8 cellular contexts compared by ENCODE assay signal in the genomic region with DNA sequence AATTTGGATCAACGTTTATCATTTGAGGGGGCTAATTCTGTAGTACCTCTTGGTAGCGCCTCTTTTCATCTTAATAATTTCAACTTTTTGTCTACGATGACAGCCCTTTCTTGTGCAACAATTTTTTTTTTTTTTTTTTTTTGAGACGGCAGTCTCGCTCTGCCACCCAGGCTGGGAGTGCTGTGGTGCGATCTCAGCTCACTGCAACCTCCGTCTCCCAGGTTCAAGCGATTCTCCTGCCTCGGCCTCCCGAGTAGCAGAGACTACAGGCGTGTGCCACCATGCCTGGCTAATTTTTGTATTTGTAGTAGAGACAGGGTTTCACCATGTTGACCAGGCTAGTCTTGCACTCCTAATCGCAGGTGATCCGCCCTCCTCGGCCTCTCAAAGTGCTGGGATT. TPM values are rescaled to one million over a fixed set of nuclear protein-coding genes. Genes with fewer than 3 reads are reported as not detected.
DNase-seq lines count a peak whose midpoint lies in the region; ATAC-seq, FAIRE-seq and TF ChIP-seq lines count a peak whose summit lies in the region.
"Not testable (repeated sequence)": the region's sequence is repeated elsewhere in the genome, so short reads cannot be mapped to it uniquely, and the experiment has no call there.

No MANE protein-coding gene starts in this region.

- peak overlapping the region; percentile 77 for H3K4me2 ChIP-seq in GM23338

- peak; percentile 10; the same call in 2 of the 3 replicates for ATAC-seq in GM23338

- not testable (repeated sequence) for H3K9me3 Mint-ChIP-seq in GM23338; activated CD4-positive, alpha-beta memory T cell treated with anti-CD3 and anti-CD28 coated beads for 36 hours

- not testable (repeated sequence) for DNase-seq in GM23338 (ENCODE audit: low spot score); bronchial epithelial cell (ENCODE audit: low read depth); cardiac muscle cell (ENCODE audit: low read depth in 1 of 2, low spot score in 1 of 2)
- DNase-seq in NOMO-1 treated with DMSO at 0.1 percent for 48 hours (lab: John Stamatoyannopoulos, UW; ENCODE audit: unreplicated experiment) (peak; percentile 45), small intestine (peak; percentile 32)
- peak; percentile 37 for DNase-seq in activated CD4-positive, alpha-beta memory T cell treated with anti-CD3 and anti-CD28 coated beads for 36 hours

- H3K36me3 ChIP-seq in ACC112 (ENCODE audit: insufficient read depth, low read length); GM23338 (ENCODE audit: insufficient read depth); bronchial epithelial cell (ENCODE audit: control insufficient read depth, insufficient read depth, low read length); cardiac muscle cell; mucosa of rectum (ENCODE audit: control insufficient read depth in 2 of 2, insufficient read depth in 2 of 2, low read length in 2 of 2); small intestine (ENCODE audit: control insufficient read depth in 2 of 2, insufficient read depth in 2 of 2, low read length in 2 of 2): not testable (repeated sequence)

- H2AFZ ChIP-seq in ACC112 (ENCODE audit: low read length, unreplicated experiment) (peak overlapping the region; percentile 89), GM23338 (peak overlapping the region; percentile 28; the same call in 1 of the 2 replicates)

- not testable (repeated sequence) for H3K9me2 ChIP-seq in GM23338 (ENCODE audit: insufficient read depth)

- H3K4me3 Mint-ChIP-seq in GM23338 = peak overlapping the region; percentile 93
- peak overlapping the region; percentile 86 for H3K4me3 Mint-ChIP-seq in activated CD4-positive, alpha-beta memory T cell treated with anti-CD3 and anti-CD28 coated beads for 36 hours

- H4K20me1 ChIP-seq in GM23338 (replicated peaks; ENCODE audit: insufficient read depth) = not testable (repeated sequence)

- peaks cover 17% of the 10 kb centered on the region for H3K36me3 Mint-ChIP-seq in GM23338 (ENCODE audit: low read depth)
- H3K36me3 Mint-ChIP-seq in activated CD4-positive, alpha-beta memory T cell treated with anti-CD3 and anti-CD28 coated beads for 36 hours = peaks cover 26% of the 10 kb centered on the region

- FAIRE-seq in bronchial epithelial cell (lab: Jason Lieb, UNC); small intestine (lab: Jason Lieb, UNC): not testable (repeated sequence)

- not testable (repeated sequence) for H3K9me3 ChIP-seq in cardiac muscle cell (ENCODE audit: low read depth); mucosa of rectum (ENCODE audit: control insufficient read depth in 2 of 2, low read length in 2 of 2); small intestine (ENCODE audit: control insufficient read depth, low read depth)

- peaks cover 18% of the 10 kb centered on the region for H3K4me1 ChIP-seq in ACC112 (ENCODE audit: control insufficient read depth, insufficient read depth, low read length, unreplicated experiment)
- not testable (repeated sequence) for H3K4me1 ChIP-seq in GM23338 (ENCODE audit: insufficient read depth); cardiac muscle cell (ENCODE audit: low read depth); small intestine (ENCODE audit: control insufficient read depth in 2 of 2, insufficient read depth in 1 of 2, low read depth in 1 of 2, low read length in 1 of 2)
- H3K4me1 ChIP-seq in mucosa of rectum (ENCODE audit: control insufficient read depth in 2 of 2, insufficient read depth in 2 of 2, low read length in 2 of 2) = peaks cover 5 to 10% of the 10 kb centered on the region in 2 donors

- peak overlapping the region; percentile 96 for H3K27ac ChIP-seq in ACC112 (ENCODE audit: low read depth, low read length)
- H3K27ac ChIP-seq in GM23338 (ENCODE audit: low read depth) = peak overlapping the region; percentile 97
- H3K27ac ChIP-seq in cardiac muscle cell = peak overlapping the region; percentile 91
- peak overlapping the region; percentile 90 to 92 for H3K27ac ChIP-seq in mucosa of rectum (ENCODE audit: low read depth in 2 of 2, low read length in 2 of 2)
- H3K27ac ChIP-seq in small intestine (ENCODE audit: low read depth in 1 of 2, low read length in 1 of 2) = peak overlapping the region; percentile 93 to 100

- not testable (repeated sequence) for H3K27me3 ChIP-seq in ACC112 (ENCODE audit: insufficient read depth, low read length); GM23338 (ENCODE audit: insufficient read depth); bronchial epithelial cell (ENCODE audit: control insufficient read depth, insufficient read depth, low read length); cardiac muscle cell; mucosa of rectum (ENCODE audit: control insufficient read depth in 2 of 2, insufficient read depth in 2 of 2, low read length in 2 of 2); small intestine (ENCODE audit: control insufficient read depth in 2 of 2, insufficient read depth in 2 of 2, low read length in 2 of 2)

- intact Hi-C loops in activated CD4-positive, alpha-beta memory T cell treated with anti-CD3 and anti-CD28 coated beads for 36 hours (cut with micrococcal nuclease) = loop anchor here (5.0 kb wide), 5 partner anchors 61 to 706 kb away; partner anchors contain the start of gene CCNG2

- POLR2A ChIA-PET in activated CD4-positive, alpha-beta memory T cell treated with anti-CD3 and anti-CD28 coated beads for 36 hours (lab: Charles Lee) = interaction anchor here (6.5 kb wide), 1 partner anchor 44 kb away, joined by 229 read pairs; the partner anchor contains the start of gene CNOT6L

- H3K27ac Mint-ChIP-seq in GM23338 = peak overlapping the region; percentile 99
- peak overlapping the region; percentile 99 for H3K27ac Mint-ChIP-seq in activated CD4-positive, alpha-beta memory T cell treated with anti-CD3 and anti-CD28 coated beads for 36 hours

- H3K9ac ChIP-seq in mucosa of rectum (ENCODE audit: low read depth in 1 of 2, low read length in 2 of 2) = peak overlapping the region; percentile 88 to 94

- CTCF ChIA-PET in activated CD4-positive, alpha-beta memory T cell treated with anti-CD3 and anti-CD28 coated beads for 36 hours (lab: Charles Lee) = interaction anchor here (2.1 to 3.4 kb wide), 2 partner anchors 45 to 63 kb away, joined by 11 to 54 read pairs; partner anchors contain the start of gene CNOT6L

- H3K79me2 ChIP-seq in ACC112 (ENCODE audit: control insufficient read depth, insufficient read depth, low read length, unreplicated experiment) = peaks cover 46% of the 10 kb centered on the region
- H3K79me2 ChIP-seq in GM23338 (replicated peaks; ENCODE audit: insufficient read depth) = peaks cover 48% of the 10 kb centered on the region

- peak overlapping the region; percentile 98 for H3K4me3 ChIP-seq in ACC112 (ENCODE audit: low read depth, low read length)
- H3K4me3 ChIP-seq in GM23338 = peak overlapping the region; percentile 70
- peak overlapping the region; percentile 92 for H3K4me3 ChIP-seq in bronchial epithelial cell (ENCODE audit: low read depth, low read length)
- H3K4me3 ChIP-seq in cardiac muscle cell = peak overlapping the region; percentile 43
- H3K4me3 ChIP-seq in mucosa of rectum (ENCODE audit: low read length in 2 of 2) = peak overlapping the region; percentile 96 to 99
- H3K4me3 ChIP-seq in small intestine (ENCODE audit: low read depth in 1 of 2, low read length in 2 of 2) = peak overlapping the region; percentile 45 to 69

- not testable (repeated sequence) for H3K27me3 Mint-ChIP-seq in GM23338 (ENCODE audit: insufficient read depth, low read depth, poor library complexity); activated CD4-positive, alpha-beta memory T cell treated with anti-CD3 and anti-CD28 coated beads for 36 hours

- 3 to 21% (median 11%) methylated on average over 14 of the region's 14 CpGs for WGBS in small intestine, 3 donors

- not testable (repeated sequence) for H3F3A ChIP-seq in GM23338 (replicated peaks; ENCODE audit: low read depth)

- H3K4me1 Mint-ChIP-seq in GM23338 = peaks cover 17% of the 10 kb centered on the region
- peaks cover 53% of the 10 kb centered on the region for H3K4me1 Mint-ChIP-seq in activated CD4-positive, alpha-beta memory T cell treated with anti-CD3 and anti-CD28 coated beads for 36 hours (ENCODE audit: low read depth)

- not testable (repeated sequence) for TF ChIP-seq CTCF in GM23338 (conservative IDR thresholded peaks at IDR 0.05; ENCODE audit: low read depth in 2 of 2); bronchial epithelial cell (IDR thresholded peaks at IDR 0.05; ENCODE audit: insufficient read depth, low read length, severe bottlenecking); cardiac muscle cell (IDR thresholded peaks at IDR 0.05; ENCODE audit: low read depth, low read length)

RNA-seq across cellular contexts. Expression of gene MRPL1, which starts 0.7 kb away (rescaled TPM):
- 29.2 and 64.4 TPM in 2 replicates for total RNA-seq in GM23338 (2014; rRNA removed; shearing (Covaris generic))
- polyA plus RNA-seq in GM23338 (2016; fragmentation: Nextera tagmentation; extraction: Ambion mirVana) (45.7 and 46.5 TPM in 2 replicates), cardiac muscle cell (17.1 and 30.9 TPM in 2 replicates), small intestine (10 to 100 TPM; 21.9 to 61.8 (median 30.2) TPM)
- 10 to 100 TPM; 46.2 to 51.1 TPM for total RNA-seq in activated CD4-positive, alpha-beta memory T cell treated with anti-CD3 and anti-CD28 coated beads for 36 hours
- total RNA-seq in bronchial epithelial cell (24.7 and 29.4 TPM in 2 replicates), cardiac muscle cell (18.2 and 21.2 TPM in 2 replicates)

RNA-seq across cellular contexts. Expression of gene CNOT6L, which starts 44.2 kb away (rescaled TPM):
- total RNA-seq in GM23338 (2014; rRNA removed; shearing (Covaris generic)) = 13.9 and 15.5 TPM in 2 replicates
- polyA plus RNA-seq in GM23338 (2016; fragmentation: Nextera tagmentation; extraction: Ambion mirVana) (3.2 TPM in 2 replicates), cardiac muscle cell (6.5 and 7.4 TPM in 2 replicates), small intestine (1 to 10 TPM; 5.9 to 8.2 (median 6.7) TPM)
- total RNA-seq in activated CD4-positive, alpha-beta memory T cell treated with anti-CD3 and anti-CD28 coated beads for 36 hours = 100 to 1,000 TPM; 106 to 111 TPM
- total RNA-seq in bronchial epithelial cell (15.0 and 16.3 TPM in 2 replicates), cardiac muscle cell (6.4 and 10.6 TPM in 2 replicates)

Comparison
In these comparisons a context has a peak if more than half of its experiments do, and no peak if none do; other contexts are left out.
1. H3K4me3 ChIP-seq: peak in every context shown above with its lines; median percentile 98 in ACC112; 98 in mucosa of rectum; 92 in bronchial epithelial cell; 70 in GM23338; 57 in small intestine; 43 in cardiac muscle cell.